In the genomic region with DNA sequence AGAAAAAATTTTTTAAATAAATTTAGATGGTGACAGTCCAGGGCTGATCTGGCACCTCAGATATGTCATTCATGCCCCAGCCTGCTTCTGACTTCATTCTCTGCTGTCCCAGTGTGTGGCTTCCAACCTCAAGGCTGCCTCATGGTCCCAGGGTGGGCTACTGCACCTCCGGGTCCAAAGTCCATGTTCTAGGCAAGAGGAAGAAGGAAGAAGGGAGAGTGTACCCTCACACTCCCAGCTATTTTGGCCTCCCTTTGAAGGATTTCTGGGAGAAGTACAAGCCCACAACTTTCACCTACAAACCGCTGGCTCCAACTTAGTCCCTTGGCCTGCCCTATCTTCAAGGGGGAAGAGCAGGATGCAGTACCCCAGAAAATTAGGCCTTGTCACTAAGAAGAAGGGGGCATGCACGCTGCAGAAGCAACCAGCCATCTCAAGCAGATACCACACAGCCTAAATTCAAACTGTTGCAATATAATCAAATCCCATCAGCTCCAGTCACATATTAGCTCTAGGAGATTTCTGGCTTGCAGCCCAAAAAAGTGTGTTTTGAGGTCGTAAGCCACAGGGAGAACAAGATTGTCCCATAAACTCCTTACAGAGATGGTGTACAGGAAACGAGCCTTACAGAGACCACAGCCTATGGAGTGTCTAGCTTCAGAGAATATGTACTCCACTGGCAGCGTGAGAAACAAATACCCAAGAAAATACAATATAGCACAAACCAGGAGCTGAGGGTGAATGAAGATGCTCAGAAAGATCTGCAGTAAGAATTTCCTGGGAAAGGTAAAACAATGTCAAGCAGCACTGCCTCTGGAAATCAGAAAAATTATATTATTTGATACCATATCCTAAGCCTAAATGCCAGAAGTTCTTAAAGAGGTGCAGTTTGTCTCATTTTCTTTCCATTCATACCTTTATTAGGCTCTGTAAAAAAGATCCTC, we compare ENCODE assay signal across 6 cellular contexts. TPM values are rescaled to one million over a fixed set of nuclear protein-coding genes. Genes with fewer than 3 reads are reported as not detected.
DNase-seq lines count a peak whose midpoint lies in the region; ATAC-seq, FAIRE-seq and TF ChIP-seq lines count a peak whose summit lies in the region.

No MANE protein-coding gene starts in this region.

- H3K23ac ChIP-seq in trophoblast cell (ENCODE audit: low read length), result no peak overlapping the region

- H3K9me3 ChIP-seq in trophoblast cell (ENCODE audit: insufficient read depth, low read depth, low read length), result no peaks in the 10 kb centered on the region

- no peak for ATAC-seq in GM21515 (IDR thresholded peaks at IDR 0.05; ENCODE audit: unreplicated experiment)

- H3K14ac ChIP-seq in trophoblast cell (ENCODE audit: low read length), result no peak overlapping the region

- H3K27me3 ChIP-seq in HL-60 (ENCODE audit: insufficient read depth, poor library complexity, severe bottlenecking), result no peaks in the 10 kb centered on the region
- no peaks in the 10 kb centered on the region for H3K27me3 ChIP-seq in bronchial epithelial cell (ENCODE audit: control insufficient read depth, insufficient read depth, low read length)
- H3K27me3 ChIP-seq in trophoblast cell (ENCODE audit: insufficient read depth, low read length), result no peaks in the 10 kb centered on the region

- POLR2A ChIA-PET in HEK293T (lab: Yijun Ruan, JAX), result interaction anchor here (1.0 kb wide), 1 partner anchor 110 kb away, joined by 3 read pairs; no protein-coding TSS in a partner anchor

- H3K4me3 ChIP-seq in HL-60 (replicated peaks; ENCODE audit: insufficient read depth, low read length) (peak overlapping the region; percentile 28), bronchial epithelial cell (ENCODE audit: low read depth, low read length) (peak overlapping the region; percentile 69), trophoblast cell (ENCODE audit: low read depth, low read length) (no peak overlapping the region)

- H3K4me1 ChIP-seq in trophoblast cell (ENCODE audit: control insufficient read depth in 1 of 2, insufficient read depth in 2 of 2, low read length in 2 of 2), result no peaks in the 10 kb centered on the region

- no peak for TF ChIP-seq CTCF in HL-60 (IDR thresholded peaks at IDR 0.05; ENCODE audit: insufficient read depth, low read length)
- no peak for TF ChIP-seq CTCF in bronchial epithelial cell (IDR thresholded peaks at IDR 0.05; ENCODE audit: insufficient read depth, low read length, severe bottlenecking)

- FAIRE-seq in bronchial epithelial cell (lab: Jason Lieb, UNC), result no peak

- H3K79me2 ChIP-seq in trophoblast cell (ENCODE audit: control insufficient read depth, insufficient read depth, low read length, poor library complexity), result no peaks in the 10 kb centered on the region

- H2BK120ac ChIP-seq in trophoblast cell (ENCODE audit: insufficient read depth, low read length, poor library complexity), result no peak overlapping the region

- no peak overlapping the region for H2BK5ac ChIP-seq in trophoblast cell (ENCODE audit: low read depth, low read length, poor library complexity)

- no peak overlapping the region for H3K4ac ChIP-seq in trophoblast cell (ENCODE audit: low read depth, low read length)

- H2BK12ac ChIP-seq in trophoblast cell (ENCODE audit: low read length), result no peak overlapping the region

- H3K9ac ChIP-seq in trophoblast cell (ENCODE audit: low read length), result no peak overlapping the region

- no CpG with 5 or more reads among the region's 6 CpGs for WGBS in trophoblast cell (ENCODE audit: extremely low coverage, insufficient coverage, insufficient read length)

- H3K36me3 ChIP-seq in bronchial epithelial cell (ENCODE audit: control insufficient read depth, insufficient read depth, low read length) (peaks cover 1% of the 10 kb centered on the region), trophoblast cell (ENCODE audit: control insufficient read depth in 1 of 2, insufficient read depth in 2 of 2, low read length in 2 of 2) (no peaks in the 10 kb centered on the region)

- H3K79me1 ChIP-seq in trophoblast cell (ENCODE audit: low read length), result no peaks in the 10 kb centered on the region

- DNase-seq in HL-60 (ENCODE audit: low read depth in 1 of 2, low spot score in 1 of 2) (peak in 1 of 2 experiments; percentile 7), bronchial epithelial cell (ENCODE audit: low read depth) (no peak), trophoblast cell (no peak), HEK293T (ENCODE audit: extremely low spot score) (no peak), posterior cingulate gyrus (no peak)

- H2AK5ac ChIP-seq in trophoblast cell (ENCODE audit: low read length), result no peak overlapping the region

- H4K8ac ChIP-seq in trophoblast cell (ENCODE audit: low read depth, low read length), result peak overlapping the region; percentile 14

- no peak overlapping the region for H4K12ac ChIP-seq in trophoblast cell (ENCODE audit: low read depth, low read length)

- no peak overlapping the region for H3K18ac ChIP-seq in trophoblast cell (ENCODE audit: low read length)

- H3K27ac ChIP-seq in HL-60 (replicated peaks) (peak overlapping the region; percentile 91), trophoblast cell (ENCODE audit: low read depth, low read length) (no peak overlapping the region)

- CTCF ChIA-PET in HEK293T (lab: Yijun Ruan, JAX), result interaction anchor here (0.9 kb wide), 1 partner anchor 175 kb away, joined by 3 read pairs; no protein-coding TSS in a partner anchor

- H2AFZ ChIP-seq in trophoblast cell (ENCODE audit: insufficient read depth, low read length, poor library complexity), result no peak overlapping the region

- no peak overlapping the region for H3K4me2 ChIP-seq in trophoblast cell (ENCODE audit: low read length)

- intact Hi-C loops in posterior cingulate gyrus (cut with DNase I), result no loop called here

- H4K91ac ChIP-seq in trophoblast cell (ENCODE audit: low read depth, low read length), result no peak overlapping the region

TF ChIP-seq in HEK293T, 16 proteins besides CTCF, POLR2A, EP300 and RAD21:
- TF ChIP-seq, protein P1, sequence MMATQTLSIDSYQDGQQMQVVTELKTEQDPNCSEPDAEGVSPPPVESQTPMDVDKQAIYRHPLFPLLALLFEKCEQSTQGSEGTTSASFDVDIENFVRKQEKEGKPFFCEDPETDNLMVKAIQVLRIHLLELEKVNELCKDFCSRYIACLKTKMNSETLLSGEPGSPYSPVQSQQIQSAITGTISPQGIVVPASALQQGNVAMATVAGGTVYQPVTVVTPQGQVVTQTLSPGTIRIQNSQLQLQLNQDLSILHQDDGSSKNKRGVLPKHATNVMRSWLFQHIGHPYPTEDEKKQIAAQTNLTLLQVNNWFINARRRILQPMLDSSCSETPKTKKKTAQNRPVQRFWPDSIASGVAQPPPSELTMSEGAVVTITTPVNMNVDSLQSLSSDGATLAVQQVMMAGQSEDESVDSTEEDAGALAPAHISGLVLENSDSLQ (IDR thresholded peaks at IDR 0.05), result no peak
- TF ChIP-seq HDGF (IDR thresholded peaks at IDR 0.05; ENCODE audit: borderline replicate concordance) (no peak), SP1 (IDR thresholded peaks at IDR 0.05) (no peak), L3MBTL2 (conservative IDR thresholded peaks at IDR 0.05) (no peak), FOXM1 (IDR thresholded peaks at IDR 0.05; ENCODE audit: borderline replicate concordance) (no peak), ARNT (IDR thresholded peaks at IDR 0.05) (no peak), FOXA1 (IDR thresholded peaks at IDR 0.05) (no peak), NFRKB (IDR thresholded peaks at IDR 0.05) (no peak), CTBP1 (IDR thresholded peaks at IDR 0.05; ENCODE audit: borderline replicate concordance) (no peak), SUZ12 (IDR thresholded peaks at IDR 0.05) (no peak), ELF4 (IDR thresholded peaks at IDR 0.05) (no peak), LEF1 (IDR thresholded peaks at IDR 0.05; ENCODE audit: borderline replicate concordance) (no peak), BHLHE40 (IDR thresholded peaks at IDR 0.05; ENCODE audit: borderline replicate concordance) (no peak), ZNF384 (IDR thresholded peaks at IDR 0.05) (no peak), TARDBP (IDR thresholded peaks at IDR 0.05) (no peak), FOXK2 (IDR thresholded peaks at IDR 0.05) (no peak)

RNA-seq across cellular contexts. Expression of a gene that starts 0.8 kb away (rescaled TPM):
- 0.51 and 1.3 TPM in 2 replicates for total RNA-seq in bronchial epithelial cell
- 0.82 and 0.93 TPM in 2 replicates for polyA plus RNA-seq in trophoblast cell (2013)

RNA-seq across cellular contexts. Expression of a gene that starts 18.8 kb away (rescaled TPM):
- 3.2 and 4.7 TPM in 2 replicates for total RNA-seq in bronchial epithelial cell
- polyA plus RNA-seq in trophoblast cell (2013), result 7.1 and 7.4 TPM in 2 replicates

RNA-seq across cellular contexts. Expression of a gene that starts 37.9 kb away (rescaled TPM):
- total RNA-seq in bronchial epithelial cell, result 2.0 and 3.9 TPM in 2 replicates
- polyA plus RNA-seq in trophoblast cell (2013), result 0.37 and 0.39 TPM in 2 replicates
